Comparison of ENCODE assay signal across 1 cellular context in genomic region chr3:57948782-57949242, GRCh38.
A peak's percentile ranks its signal among the peaks of the same experiment; 100 is the strongest.
TF ChIP-seq lines count a peak whose summit lies in the region.

No MANE protein-coding gene starts in this region.

TF ChIP-seq in HepG2, 621 proteins besides CTCF, POLR2A, EP300 and RAD21 (continued from another document and continues in another):
- TF ChIP-seq CREB3 (CRISPR knock-in tag; IDR thresholded peaks at IDR 0.05) (no peak), ZNF615 (CRISPR knock-in tag; IDR thresholded peaks at IDR 0.05; ENCODE audit: borderline replicate concordance) (no peak), KDM3A (CRISPR knock-in tag; IDR thresholded peaks at IDR 0.05; ENCODE audit: low read depth) (0 out of 2 replicates have a peak, but pooled peaks have one; percentile 2), FOXP4 (CRISPR knock-in tag; IDR thresholded peaks at IDR 0.05) (peak; percentile 72), MAFK (conservative IDR thresholded peaks at IDR 0.05 in 1 of 2, IDR thresholded peaks at IDR 0.05 in 1 of 2; ENCODE audit: low read length in 2 of 2) (no peak), MEF2D (CRISPR knock-in tag; IDR thresholded peaks at IDR 0.05) (no peak), NR2C2 (CRISPR knock-in tag; IDR thresholded peaks at IDR 0.05; ENCODE audit: borderline replicate concordance) (no peak), ZNF775 (CRISPR knock-in tag; IDR thresholded peaks at IDR 0.05; ENCODE audit: borderline replicate concordance) (no peak), SMYD3 (CRISPR knock-in tag; IDR thresholded peaks at IDR 0.05) (peak; percentile 61; the same call in 1 of the 2 replicates), ZFY (CRISPR knock-in tag; IDR thresholded peaks at IDR 0.05) (peak; percentile 50; the same call in 1 of the 2 replicates), ATF7 (IDR thresholded peaks at IDR 0.05) (no peak), ATF7 (CRISPR knock-in tag; IDR thresholded peaks at IDR 0.05) (no peak), SNAPC2 (CRISPR knock-in tag; IDR thresholded peaks at IDR 0.05) (peak; percentile 92), ZBTB37 (CRISPR knock-in tag; IDR thresholded peaks at IDR 0.05) (no peak), AHR (CRISPR knock-in tag; IDR thresholded peaks at IDR 0.05) (no peak), MNT (IDR thresholded peaks at IDR 0.05) (no peak), SNAI1 (CRISPR knock-in tag; IDR thresholded peaks at IDR 0.05; ENCODE audit: borderline replicate concordance) (no peak), HINFP (CRISPR knock-in tag; IDR thresholded peaks at IDR 0.05; ENCODE audit: low read depth) (no peak), ZFP82 (CRISPR knock-in tag; IDR thresholded peaks at IDR 0.05; ENCODE audit: borderline replicate concordance) (no peak), ZBTB8A (CRISPR knock-in tag; IDR thresholded peaks at IDR 0.05; ENCODE audit: borderline replicate concordance, low read depth) (no peak), DZIP1 (CRISPR knock-in tag; IDR thresholded peaks at IDR 0.05) (no peak), FOXC1 (CRISPR knock-in tag; IDR thresholded peaks at IDR 0.05; ENCODE audit: borderline replicate concordance) (no peak), TSC22D2 (CRISPR knock-in tag; IDR thresholded peaks at IDR 0.05; ENCODE audit: borderline replicate concordance) (no peak), XRCC5 (optimal IDR thresholded peaks at IDR 0.05; ENCODE audit: low read length) (peak; percentile 51), ZMYM3 (CRISPR knock-in tag; IDR thresholded peaks at IDR 0.05) (no peak), ZNF816 (CRISPR knock-in tag; IDR thresholded peaks at IDR 0.05; ENCODE audit: borderline replicate concordance) (no peak), ZNF784 (CRISPR knock-in tag; IDR thresholded peaks at IDR 0.05; ENCODE audit: borderline replicate concordance) (no peak), ZIK1 (CRISPR knock-in tag; IDR thresholded peaks at IDR 0.05; ENCODE audit: borderline replicate concordance, low read depth) (no peak), ZNF510 (CRISPR knock-in tag; IDR thresholded peaks at IDR 0.05; ENCODE audit: low read depth) (no peak), TIGD3 (CRISPR knock-in tag; IDR thresholded peaks at IDR 0.05; ENCODE audit: borderline replicate concordance) (no peak), ZNF160 (CRISPR knock-in tag; IDR thresholded peaks at IDR 0.05) (no peak), NCOR1 (IDR thresholded peaks at IDR 0.05; ENCODE audit: borderline replicate concordance, low read length) (peak; percentile 70; the same call in 1 of the 2 replicates), ONECUT2 (CRISPR knock-in tag; IDR thresholded peaks at IDR 0.05) (no peak), ZNF235 (CRISPR knock-in tag; IDR thresholded peaks at IDR 0.05; ENCODE audit: borderline replicate concordance) (no peak), ZNF136 (CRISPR knock-in tag; IDR thresholded peaks at IDR 0.05; ENCODE audit: low read depth) (no peak), ZNF501 (CRISPR knock-in tag; IDR thresholded peaks at IDR 0.05) (no peak; the same call in 1 of the 2 replicates), ZNF280B (CRISPR knock-in tag; IDR thresholded peaks at IDR 0.05; ENCODE audit: borderline replicate concordance) (no peak), HNRNPLL (IDR thresholded peaks at IDR 0.05; ENCODE audit: low read depth, low read length, poor library complexity, severe bottlenecking) (no peak), ZNF276 (CRISPR knock-in tag; IDR thresholded peaks at IDR 0.05; ENCODE audit: low read depth) (no peak), HMGA1 (CRISPR knock-in tag; conservative IDR thresholded peaks at IDR 0.05) (no peak), SIX4 (CRISPR knock-in tag; IDR thresholded peaks at IDR 0.05) (no peak), ZBTB44 (CRISPR knock-in tag; IDR thresholded peaks at IDR 0.05) (no peak), ZNF703 (CRISPR knock-in tag; IDR thresholded peaks at IDR 0.05; ENCODE audit: borderline replicate concordance) (no peak), POGZ (CRISPR knock-in tag; IDR thresholded peaks at IDR 0.05) (no peak), ZNF343 (CRISPR knock-in tag; IDR thresholded peaks at IDR 0.05) (no peak), MIER3 (CRISPR knock-in tag; IDR thresholded peaks at IDR 0.05; ENCODE audit: borderline replicate concordance) (no peak), TEAD3 (CRISPR knock-in tag; optimal IDR thresholded peaks at IDR 0.05; ENCODE audit: borderline replicate concordance) (peak; percentile 78), ZNF792 (CRISPR knock-in tag; IDR thresholded peaks at IDR 0.05) (no peak), ZNF773 (CRISPR knock-in tag; IDR thresholded peaks at IDR 0.05; ENCODE audit: borderline replicate concordance) (no peak), KMT2B (CRISPR knock-in tag; IDR thresholded peaks at IDR 0.05) (no peak), FOXK2 (IDR thresholded peaks at IDR 0.05) (peak; percentile 7; the same call in 1 of the 2 replicates), ZNF883 (CRISPR knock-in tag; IDR thresholded peaks at IDR 0.05; ENCODE audit: not compliant biosample characterization) (no peak)
